Comparison of ENCODE assay signal across 8 cellular contexts in the genomic region with DNA sequence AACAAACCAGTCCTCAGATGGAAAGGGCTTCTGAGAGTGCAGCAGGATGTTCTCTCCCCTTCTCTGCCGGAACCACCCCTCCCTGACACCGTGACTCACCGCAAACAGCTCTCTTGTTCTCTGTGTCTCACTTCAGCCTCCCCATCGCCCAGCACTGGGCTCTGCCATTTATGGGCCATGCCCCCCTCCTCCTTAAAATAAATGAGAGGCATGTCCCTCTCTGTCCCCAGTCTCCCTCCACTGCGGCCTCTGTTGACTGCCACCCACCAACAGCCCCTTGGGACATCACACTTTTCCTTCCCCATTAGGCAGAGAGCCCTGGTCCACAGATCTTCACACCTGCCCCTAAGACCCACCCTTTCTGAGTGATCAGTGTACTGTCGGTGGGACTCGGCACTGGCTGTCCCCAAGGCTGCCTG. TPM values are rescaled to one million over a fixed set of nuclear protein-coding genes. Genes with fewer than 3 reads are reported as not detected.
DNase-seq lines count a peak whose midpoint lies in the region; ATAC-seq lines count a peak whose summit lies in the region.

No MANE protein-coding gene starts in this region.

- no peaks in the 10 kb centered on the region for H3K9me3 Mint-ChIP-seq in central memory CD8-positive, alpha-beta T cell

- peak overlapping the region; percentile 75 for H3K4me3 Mint-ChIP-seq in central memory CD8-positive, alpha-beta T cell

- peak; percentile 74 for ATAC-seq in HG03342 (IDR thresholded peaks at IDR 0.05; ENCODE audit: unreplicated experiment)
- ATAC-seq in central memory CD8-positive, alpha-beta T cell (replicated peaks; ENCODE audit: extremely low read depth, poor library complexity, severe bottlenecking): peak; percentile 97

- peaks cover 11% of the 10 kb centered on the region for H3K36me3 Mint-ChIP-seq in central memory CD8-positive, alpha-beta T cell (ENCODE audit: insufficient read depth)

- DNase-seq in NCI-H510A treated with DMSO at 0.1 percent for 48 hours (lab: John Stamatoyannopoulos, UW) (peak; percentile 32), NCI-H510A (lab: John Stamatoyannopoulos, UW) (no peak), UCSD-AML1 (lab: John Stamatoyannopoulos, UW; ENCODE audit: unreplicated experiment) (peak; percentile 70), mucosa of gallbladder (ENCODE audit: low spot score) (peak; percentile 58), NCI-H748 treated with DMSO at 0.1 percent for 48 hours (lab: John Stamatoyannopoulos, UW) (no peak)
- DNase-seq in central memory CD8-positive, alpha-beta T cell (ENCODE audit: low spot score in 2 of 2): peak in 1 of 2 donors; percentile 61
- DNase-seq in stimulated activated naive CD4-positive, alpha-beta T cell (lab: John Stamatoyannopoulos, UW): peak; percentile 41 to 63 (median 56)

- peak overlapping the region; percentile 94 for H3K27ac Mint-ChIP-seq in central memory CD8-positive, alpha-beta T cell (ENCODE audit: low read depth)

- H3K4me1 Mint-ChIP-seq in central memory CD8-positive, alpha-beta T cell: peaks cover 64% of the 10 kb centered on the region

- H3K27me3 Mint-ChIP-seq in central memory CD8-positive, alpha-beta T cell: no peaks in the 10 kb centered on the region

RNA-seq across cellular contexts. Expression of a gene that starts 6.3 kb away (rescaled TPM):
- total RNA-seq in mucosa of gallbladder: 10.2 TPM

RNA-seq across cellular contexts. Expression of a gene that starts 12.3 kb away (rescaled TPM):
- 3.7 TPM for total RNA-seq in mucosa of gallbladder

RNA-seq across cellular contexts. Expression of a gene that starts 43.8 kb away (rescaled TPM):
- total RNA-seq in mucosa of gallbladder: 123 TPM

Comparison
In these comparisons a context has a peak if more than half of its experiments do, and no peak if none do; other contexts are left out.
1. DNase-seq: peak in NCI-H510A treated with DMSO at 0.1 percent for 48 hours (single experiment), UCSD-AML1 (single experiment), mucosa of gallbladder (single experiment) and stimulated activated naive CD4-positive, alpha-beta T cell (6 of 6); none in NCI-H510A (single experiment) and NCI-H748 treated with DMSO at 0.1 percent for 48 hours (single experiment).